30 cellular contexts compared by ENCODE assay signal in genomic region chr2:128219891-128220290, GRCh38.
"Had no signal": no experiment of that assay in that cellular context is flagged by ENCODE, and none has a peak within 500 bp of the region (broad histone marks: within the 10 kb centered on the region; RNA-seq: fewer than 3 reads in every experiment).

No MANE protein-coding gene starts in this region.

- H3K4me3 ChIP-seq: breast epithelium, esophagus squamous epithelium, left ventricle myocardium inferior, lung, ovary, sigmoid colon had no signal

- H3K9me3 Mint-ChIP-seq: activated CD4-positive, alpha-beta memory T cell treated with anti-CD3 and anti-CD28 coated beads, Interleukin-2, amount 10 ng/mL, durations not matched to agents 7 days and 5 days; activated CD4-positive, alpha-beta T cell treated with anti-CD3 and anti-CD28 coated beads, Interleukin-2, amount 10 ng/mL, durations not matched to agents 24 days and 14 days; activated naive CD4-positive, alpha-beta T cell treated with anti-CD3 and anti-CD28 coated beads, Interleukin-2, amount 50 U/mL, for 24 hours; activated naive CD8-positive, alpha-beta T cell treated with anti-CD3 and anti-CD28 coated beads, Interleukin-2, amount 50 U/mL, for 24 hours; activated T-helper 2 cell treated with anti-CD3 and anti-CD28 coated beads, Interferon-gamma antibody, Interleukin-2, Interleukin-4, amounts not matched to agents 10 μg/mL and 5 μg/mL and 100 μg/mL, durations not matched to agents 14 hours and 24 hours and 36 hours; dendritic cell treated with granulocyte-macrophage colony-stimulating factor and Interleukin-4, amounts not matched to agents 40 ng/mL and 50 ng/mL, for 4 days; nephron progenitor cell; stimulated activated effector memory CD8-positive, alpha-beta T cell treated with anti-CD3 and anti-CD28 coated beads, Interleukin-12 subunit alpha, Interleukin-12 subunit beta, amount 100 ng/mL, for 72 hours; stimulated activated naive CD8-positive, alpha-beta T cell treated with anti-CD3 and anti-CD28 coated beads, Interleukin-15, Interleukin-2, amounts not matched to agents 100 ng/mL and 50 ng/mL, for 24 hours; type B pancreatic cell had no signal

- H3K4me3 Mint-ChIP-seq: activated CD4-positive, alpha-beta memory T cell treated with anti-CD3 and anti-CD28 coated beads, Interleukin-2, amount 10 ng/mL, durations not matched to agents 7 days and 5 days; activated CD4-positive, alpha-beta T cell treated with anti-CD3 and anti-CD28 coated beads, Interleukin-2, amount 10 ng/mL, durations not matched to agents 24 days and 14 days; activated naive CD4-positive, alpha-beta T cell treated with anti-CD3 and anti-CD28 coated beads, Interleukin-2, amount 50 U/mL, for 24 hours; activated naive CD8-positive, alpha-beta T cell treated with anti-CD3 and anti-CD28 coated beads, Interleukin-2, amount 50 U/mL, for 24 hours; dendritic cell treated with granulocyte-macrophage colony-stimulating factor and Interleukin-4, amounts not matched to agents 40 ng/mL and 50 ng/mL, for 4 days; nephron progenitor cell; stimulated activated effector memory CD8-positive, alpha-beta T cell treated with anti-CD3 and anti-CD28 coated beads, Interleukin-12 subunit alpha, Interleukin-12 subunit beta, amount 100 ng/mL, for 72 hours; stimulated activated naive CD8-positive, alpha-beta T cell treated with anti-CD3 and anti-CD28 coated beads, Interleukin-15, Interleukin-2, amounts not matched to agents 100 ng/mL and 50 ng/mL, for 24 hours; type B pancreatic cell had no signal

- H3K27me3 ChIP-seq: breast epithelium, esophagus squamous epithelium, neutrophil, ovary, sigmoid colon had no signal

- H3K27ac Mint-ChIP-seq: activated CD4-positive, alpha-beta memory T cell treated with anti-CD3 and anti-CD28 coated beads, Interleukin-2, amount 10 ng/mL, durations not matched to agents 7 days and 5 days; activated CD4-positive, alpha-beta T cell treated with anti-CD3 and anti-CD28 coated beads, Interleukin-2, amount 10 ng/mL, durations not matched to agents 24 days and 14 days; activated naive CD4-positive, alpha-beta T cell treated with anti-CD3 and anti-CD28 coated beads, Interleukin-2, amount 50 U/mL, for 24 hours; activated naive CD8-positive, alpha-beta T cell treated with anti-CD3 and anti-CD28 coated beads, Interleukin-2, amount 50 U/mL, for 24 hours; activated T-helper 2 cell treated with anti-CD3 and anti-CD28 coated beads, Interferon-gamma antibody, Interleukin-2, Interleukin-4, amounts not matched to agents 10 μg/mL and 5 μg/mL and 100 μg/mL, durations not matched to agents 14 hours and 24 hours and 36 hours; dendritic cell treated with granulocyte-macrophage colony-stimulating factor and Interleukin-4, amounts not matched to agents 40 ng/mL and 50 ng/mL, for 4 days; nephron progenitor cell; stimulated activated effector memory CD8-positive, alpha-beta T cell treated with anti-CD3 and anti-CD28 coated beads, Interleukin-12 subunit alpha, Interleukin-12 subunit beta, amount 100 ng/mL, for 72 hours; stimulated activated naive CD8-positive, alpha-beta T cell treated with anti-CD3 and anti-CD28 coated beads, Interleukin-15, Interleukin-2, amounts not matched to agents 100 ng/mL and 50 ng/mL, for 24 hours; type B pancreatic cell had no signal

- H3K36me3 Mint-ChIP-seq: activated naive CD4-positive, alpha-beta T cell treated with anti-CD3 and anti-CD28 coated beads, Interleukin-2, amount 50 U/mL, for 24 hours; naive B cell; stimulated activated effector memory CD8-positive, alpha-beta T cell treated with anti-CD3 and anti-CD28 coated beads, Interleukin-12 subunit alpha, Interleukin-12 subunit beta, amount 100 ng/mL, for 72 hours; type B pancreatic cell had no signal

- H3K27me3 Mint-ChIP-seq: activated naive CD4-positive, alpha-beta T cell treated with anti-CD3 and anti-CD28 coated beads, Interleukin-2, amount 50 U/mL, for 24 hours; activated naive CD8-positive, alpha-beta T cell treated with anti-CD3 and anti-CD28 coated beads, Interleukin-2, amount 50 U/mL, for 24 hours; naive B cell; stimulated activated naive CD8-positive, alpha-beta T cell treated with anti-CD3 and anti-CD28 coated beads, Interleukin-15, Interleukin-2, amounts not matched to agents 100 ng/mL and 50 ng/mL, for 24 hours had no signal

- DNase-seq: activated CD4-positive, alpha-beta memory T cell treated with anti-CD3 and anti-CD28 coated beads, Interleukin-2, amount 10 ng/mL, durations not matched to agents 7 days and 5 days; activated CD4-positive, alpha-beta T cell treated with anti-CD3 and anti-CD28 coated beads, Interleukin-2, amount 10 ng/mL, durations not matched to agents 24 days and 14 days; activated naive CD8-positive, alpha-beta T cell treated with anti-CD3 and anti-CD28 coated beads, Interleukin-2, amount 50 U/mL, for 24 hours; activated T-cell treated with anti-CD3 and anti-CD28 coated beads, Interleukin-2, amount 50 U/mL, for 48 hours; central memory CD4-positive, alpha-beta T cell; effector CD4-positive, alpha-beta T cell; esophagus squamous epithelium; left ventricle myocardium inferior; naive B cell; nephron progenitor cell; ovary; retina; sigmoid colon; small intestine; stimulated activated CD4-positive, alpha-beta T cell treated with anti-CD3 and anti-CD28 coated beads, Interleukin-4, amount 100 ng/mL, for 24 hours had no signal

- H3K4me1 Mint-ChIP-seq: activated CD4-positive, alpha-beta memory T cell treated with anti-CD3 and anti-CD28 coated beads, Interleukin-2, amount 10 ng/mL, durations not matched to agents 7 days and 5 days; activated CD4-positive, alpha-beta T cell treated with anti-CD3 and anti-CD28 coated beads, Interleukin-2, amount 10 ng/mL, durations not matched to agents 24 days and 14 days; activated naive CD8-positive, alpha-beta T cell treated with anti-CD3 and anti-CD28 coated beads, Interleukin-2, amount 50 U/mL, for 24 hours; nephron progenitor cell; stimulated activated effector memory CD8-positive, alpha-beta T cell treated with anti-CD3 and anti-CD28 coated beads, Interleukin-12 subunit alpha, Interleukin-12 subunit beta, amount 100 ng/mL, for 72 hours had no signal

- H3K4me1 ChIP-seq: breast epithelium, left ventricle myocardium inferior, prostate gland, sigmoid colon had no signal

- FAIRE-seq: endometrium, frontal cortex, islet of Langerhans, small intestine had no signal

- H3K27ac ChIP-seq: breast epithelium, epithelial cell of prostate, esophagus squamous epithelium, left ventricle myocardium inferior, neutrophil, ovary, prostate gland, sigmoid colon, VCaP had no signal

- H3K36me3 ChIP-seq: breast epithelium, esophagus squamous epithelium, left ventricle myocardium inferior, neutrophil, ovary, prostate gland, sigmoid colon had no signal

- ATAC-seq: activated naive CD8-positive, alpha-beta T cell treated with anti-CD3 and anti-CD28 coated beads, Interleukin-2, amount 50 U/mL, for 24 hours; stimulated activated effector memory CD8-positive, alpha-beta T cell treated with anti-CD3 and anti-CD28 coated beads, Interleukin-12 subunit alpha, Interleukin-12 subunit beta, amount 100 ng/mL, for 72 hours had no signal

- H3K9me3 ChIP-seq: breast epithelium, esophagus squamous epithelium, left ventricle myocardium inferior, neutrophil, ovary, prostate gland, sigmoid colon had no signal
